26 cellular contexts compared by ENCODE assay signal in genomic region chr2:112580084-112580483, GRCh38. TPM values are rescaled to one million over a fixed set of nuclear protein-coding genes. Genes with fewer than 3 reads are reported as not detected.
A peak's percentile ranks its signal among the peaks of the same experiment; 100 is the strongest.
DNase-seq lines count a peak whose midpoint lies in the region; ATAC-seq, FAIRE-seq and TF ChIP-seq lines count a peak whose summit lies in the region.
"Had no signal": no experiment of that assay in that cellular context is flagged by ENCODE, and none has a peak within 500 bp of the region (broad histone marks: within the 10 kb centered on the region; RNA-seq: fewer than 3 reads in every experiment).

No MANE protein-coding gene starts in this region.

- H3K4me3 ChIP-seq in HEK293 (ENCODE audit: low read depth, low read length) (no peak overlapping the region), K562 (no peak overlapping the region)
- H3K4me3 ChIP-seq: BLaER1 treated with 17β-estradiol and CSF1 and Interleukin-3, amounts not matched to agents 10 nM and 100 nM; GM12878 had no signal

- H3K9ac ChIP-seq in K562 (ENCODE audit: insufficient read depth in 1 of 2, low read depth in 2 of 2, low read length in 2 of 2) = no peak overlapping the region
- H3K9ac ChIP-seq: BLaER1 treated with 17β-estradiol and CSF1 and Interleukin-3, amounts not matched to agents 10 nM and 100 nM had no signal

- CTCF ChIA-PET in Calu3 (lab: Charles Lee) (interaction anchor here (0.6 kb wide), 1 partner anchor 27 kb away, joined by 8 read pairs; no protein-coding TSS in a partner anchor), HEK293 (lab: Yijun Ruan, JAX) (interaction anchor here (0.5 kb wide), 1 partner anchor 358 kb away, joined by 3 read pairs; no protein-coding TSS in a partner anchor), K562 (lab: Yijun Ruan, JAX; ENCODE audit: low intra/inter-chr PET ratio) (interaction anchor here (0.5 kb wide), 1 partner anchor 362 kb away, joined by 3 read pairs; no protein-coding TSS in a partner anchor)

- no peaks in the 10 kb centered on the region for H3K9me3 ChIP-seq in HEK293 (ENCODE audit: control insufficient read depth, insufficient read depth, low read depth, low read length)
- H3K9me3 ChIP-seq in K562 (replicated peaks; ENCODE audit: control insufficient read depth, insufficient read depth, low read depth, low read length) = no peaks in the 10 kb centered on the region
- H3K9me3 ChIP-seq: Caco-2 had no signal

- no peak for TF ChIP-seq RAD21 in K562 (CRISPR knock-in tag; conservative IDR thresholded peaks at IDR 0.05 in 1 of 2, IDR thresholded peaks at IDR 0.05 in 1 of 2)

- 71% methylated on average over 7 of the region's 7 CpGs for WGBS in K562 (ENCODE audit: insufficient coverage, low coverage, missing lambda C conversion rate)

- H3K27ac ChIP-seq in HEK293 (ENCODE audit: extremely low read depth, low read depth, low read length) (no peak overlapping the region), K562 (ENCODE audit: extremely low read depth, low read depth, low read length) (no peak overlapping the region)
- H3K27ac ChIP-seq: BLaER1 treated with 17β-estradiol and CSF1 and Interleukin-3, amounts not matched to agents 10 nM and 100 nM; C4-2B had no signal

- peaks cover 15% of the 10 kb centered on the region for H3K4me1 Mint-ChIP-seq in Calu3 (ENCODE audit: low read depth, unreplicated experiment)
- peaks cover 29% of the 10 kb centered on the region for H3K4me1 Mint-ChIP-seq in activated naive CD8-positive, alpha-beta T cell treated with anti-CD3 and anti-CD28 coated beads, Interleukin-2, amount 50 U/mL, for 24 hours

- H3K9me1 ChIP-seq in K562 (ENCODE audit: control insufficient read depth, insufficient read depth, low read length) = no peaks in the 10 kb centered on the region

- FAIRE-seq in K562 (lab: Jason Lieb, UNC) = no peak
- FAIRE-seq: A204.1, GM12878, GM12892, GM18507 had no signal

- no peak for TF ChIP-seq POLR2A in K562 (conservative IDR thresholded peaks at IDR 0.05)

- no peak for ATAC-seq in K562
- ATAC-seq in left lobe of liver = no peak
- ATAC-seq in activated naive CD8-positive, alpha-beta T cell treated with anti-CD3 and anti-CD28 coated beads, Interleukin-2, amount 50 U/mL, for 24 hours = no peak
- no peak for ATAC-seq in HG03097 (IDR thresholded peaks at IDR 0.05; ENCODE audit: low FRiP score, unreplicated experiment)
- ATAC-seq: CD8-positive, alpha-beta T cell; GM12878 had no signal

- TF ChIP-seq EP300 in K562 (IDR thresholded peaks at IDR 0.05; ENCODE audit: low read length) = no peak

- H3K36me3 Mint-ChIP-seq in Calu3 (ENCODE audit: insufficient read depth, unreplicated experiment) = peaks cover 45% of the 10 kb centered on the region
- peaks cover 29% of the 10 kb centered on the region for H3K36me3 Mint-ChIP-seq in activated naive CD8-positive, alpha-beta T cell treated with anti-CD3 and anti-CD28 coated beads, Interleukin-2, amount 50 U/mL, for 24 hours (ENCODE audit: low read depth)

- H4K20me1 ChIP-seq in K562 (replicated peaks; ENCODE audit: control insufficient read depth, insufficient read depth, low read length) = no peaks in the 10 kb centered on the region

- intact Hi-C loops in Calu3 (cut with micrococcal nuclease; ENCODE audit: unreplicated experiment) (loop anchor here (10.0 kb wide), 2 partner anchors 95 to 695 kb away; partner anchors contain the start of genes ANAPC1 and TTL), K562 (cut with micrococcal nuclease) (loop anchor here (5.0 kb wide), 3 partner anchors 38 to 693 kb away; partner anchors contain the start of genes POLR1B and ZC3H6)

- H3K4me3 Mint-ChIP-seq in Calu3 (ENCODE audit: low read depth, unreplicated experiment) = no peak overlapping the region
- H3K4me3 Mint-ChIP-seq in activated naive CD8-positive, alpha-beta T cell treated with anti-CD3 and anti-CD28 coated beads, Interleukin-2, amount 50 U/mL, for 24 hours = no peak overlapping the region
- H3K4me3 Mint-ChIP-seq: B cell; CD4-positive, alpha-beta T cell; CD8-positive, alpha-beta T cell had no signal

- no peak overlapping the region for H2AFZ ChIP-seq in K562 (ENCODE audit: low read depth, low read length)

- no peak for DNase-seq in Calu3
- no peak for DNase-seq in K562 (ENCODE audit: extremely low read depth in 1 of 4, low spot score in 3 of 4)
- DNase-seq in left lobe of liver (ENCODE audit: low spot score) = peak; percentile 27
- no peak for DNase-seq in activated naive CD8-positive, alpha-beta T cell treated with anti-CD3 and anti-CD28 coated beads, Interleukin-2, amount 50 U/mL, for 24 hours
- no peak for DNase-seq in AML-193 (lab: John Stamatoyannopoulos, UW)
- DNase-seq: 8988T; ACHN; Caco-2; CD4-positive, alpha-beta T cell; CD8-positive, alpha-beta T cell; DMS 273 treated with DMSO at 0.1 percent for 48 hours; DMS153; DMS53; DMS79; DND-41; EL; GDM1 had no signal

- H3K27ac Mint-ChIP-seq in Calu3 (ENCODE audit: unreplicated experiment) = peak overlapping the region; percentile 18
- no peak overlapping the region for H3K27ac Mint-ChIP-seq in activated naive CD8-positive, alpha-beta T cell treated with anti-CD3 and anti-CD28 coated beads, Interleukin-2, amount 50 U/mL, for 24 hours
- H3K27ac Mint-ChIP-seq: B cell; CD4-positive, alpha-beta T cell; CD8-positive, alpha-beta T cell had no signal

- peaks cover 12% of the 10 kb centered on the region for H3K79me2 ChIP-seq in K562 (ENCODE audit: control insufficient read depth, insufficient read depth, low read length)

- no peaks in the 10 kb centered on the region for H3K27me3 Mint-ChIP-seq in Calu3 (ENCODE audit: unreplicated experiment)
- no peaks in the 10 kb centered on the region for H3K27me3 Mint-ChIP-seq in activated naive CD8-positive, alpha-beta T cell treated with anti-CD3 and anti-CD28 coated beads, Interleukin-2, amount 50 U/mL, for 24 hours
- H3K27me3 Mint-ChIP-seq: B cell; CD4-positive, alpha-beta T cell had no signal

- POLR2A ChIA-PET in HEK293 (lab: Yijun Ruan, JAX) (interaction anchor here (0.7 kb wide), 1 partner anchor 22 kb away, joined by 6 read pairs; no protein-coding TSS in a partner anchor), K562 (lab: Yijun Ruan, JAX) (interaction anchor here (0.5 kb wide), 1 partner anchor 379 kb away, joined by 3 read pairs; no protein-coding TSS in a partner anchor)

- no peak overlapping the region for H3K4me2 ChIP-seq in K562 (ENCODE audit: insufficient read depth, low read length)
- H3K4me2 ChIP-seq: BLaER1 treated with 17β-estradiol and CSF1 and Interleukin-3, amounts not matched to agents 10 nM and 100 nM had no signal

- TF ChIP-seq CTCF in Calu3 (IDR thresholded peaks at IDR 0.05; ENCODE audit: unreplicated experiment) (no peak), HEK293 (tag by site-specific recombination; IDR thresholded peaks at IDR 0.05) (no peak), K562 (IDR thresholded peaks at IDR 0.05 in 2 of 3, conservative IDR thresholded peaks at IDR 0.05 in 1 of 3; ENCODE audit: insufficient read depth in 2 of 3, low read depth in 1 of 3, low read length in 3 of 3) (no peak)

- in situ Hi-C loops in K562 (cut with MboI) = loop anchor here (10.0 kb wide), 2 partner anchors 455 to 675 kb away; no protein-coding TSS in a partner anchor

- peaks cover 2% of the 10 kb centered on the region for H3K4me1 ChIP-seq in HEK293 (ENCODE audit: control insufficient read depth, insufficient read depth, low read length)
- peaks cover 7 to 12% of the 10 kb centered on the region in 2 experiments; a peak in 4 of 5 replicates for H3K4me1 ChIP-seq in K562 (replicated peaks in 1 of 2; ENCODE audit: control insufficient read depth in 2 of 2, insufficient read depth in 2 of 2, low read length in 2 of 2)

- H3K27me3 ChIP-seq in K562 (ENCODE audit: control insufficient read depth in 2 of 2, insufficient read depth in 2 of 2, low read length in 2 of 2) = no peaks in the 10 kb centered on the region
- H3K27me3 ChIP-seq: BLaER1 treated with 17β-estradiol and CSF1 and Interleukin-3, amounts not matched to agents 10 nM and 100 nM had no signal

- H3K36me3 ChIP-seq in HEK293 (ENCODE audit: control insufficient read depth in 2 of 2, insufficient read depth in 1 of 2, low read length in 2 of 2) (peaks cover 9 to 20% of the 10 kb centered on the region in 2 experiments), K562 (ENCODE audit: control insufficient read depth, insufficient read depth, low read length) (peaks cover 21% of the 10 kb centered on the region; the same call in 2 of the 3 replicates)

- BruUV-seq in Calu3 (replicated peaks; lab: Mats Ljungman, UMichigan) = no TSS peak
- BruUV-seq in K562 (replicated peaks; lab: Mats Ljungman, UMichigan) = no TSS peak

- H3K9me3 Mint-ChIP-seq in Calu3 (ENCODE audit: low read depth, unreplicated experiment) = no peaks in the 10 kb centered on the region
- H3K9me3 Mint-ChIP-seq in activated naive CD8-positive, alpha-beta T cell treated with anti-CD3 and anti-CD28 coated beads, Interleukin-2, amount 50 U/mL, for 24 hours = no peaks in the 10 kb centered on the region
- H3K9me3 Mint-ChIP-seq: CD4-positive, alpha-beta T cell; CD8-positive, alpha-beta T cell had no signal

RNA-seq across cellular contexts. Expression of gene CHCHD5, which starts 4.3 kb away (rescaled TPM):
- total RNA-seq in Calu3 (2022) = 18.0 and 20.1 TPM in 2 replicates
- total RNA-seq in K562 (2011; cell fraction: chromatin; rRNA removed; ENCODE audit: low replicate concordance) = 7.9 and 16.5 TPM in 2 replicates
- 11.1 and 12.7 TPM in 2 replicates for total RNA-seq in K562 (2011; cell fraction: nucleolus; rRNA removed)
- total RNA-seq in K562 (2011; cell fraction: nucleoplasm; rRNA removed) = 13.7 and 16.6 TPM in 2 replicates
- 33.4 and 61.2 TPM in 2 replicates for total RNA-seq in K562 (2014; rRNA removed)
- total RNA-seq in K562 (2014; rRNA removed; fragmentation: Illumina TruSeq; extraction: Trizol) = 5.7 and 7.4 TPM in 2 replicates
- total RNA-seq in K562 (2015; rRNA removed; fragmentation: Illumina TruSeq; extraction: Trizol) = 25.8 and 29.4 TPM in 2 replicates
- 42.9 and 55.3 TPM in 2 replicates for total RNA-seq in K562 (2021)
- 16.4 and 21.9 TPM in 2 replicates for polyA plus RNA-seq in K562 (2011; rRNA removed)
- 36.1 and 82.6 TPM in 2 replicates for polyA plus RNA-seq in K562 (2011; cell fraction: cytosol; rRNA removed)
- 16.0 and 28.0 TPM in 2 replicates for polyA plus RNA-seq in K562 (2011; cell fraction: nucleus; rRNA removed)
- polyA plus RNA-seq in K562 (2012) = 66.1 and 68.6 TPM in 2 replicates
- polyA plus RNA-seq in K562 (2014; fragmentation: Illumina TruSeq; extraction: Trizol) = 21.0 and 45.8 TPM in 2 replicates
- 10 to 100 TPM; 56.0 to 79.3 TPM for polyA plus RNA-seq in K562 (2014; fragmentation: Nextera tagmentation; extraction: Ambion mirVana)
- polyA plus RNA-seq in K562 (2014; rRNA removed) = 42.4 and 61.3 TPM in 2 replicates
- polyA minus RNA-seq in K562 (2011; rRNA and poly(A)+ RNA removed) = 2.9 and 3.0 TPM in 2 replicates
- polyA minus RNA-seq in K562 (2011; cell fraction: cytosol; rRNA and poly(A)+ RNA removed) = 8.4 and 11.6 TPM in 2 replicates
- 3.5 and 6.0 TPM in 2 replicates for polyA minus RNA-seq in K562 (2011; cell fraction: nucleus; rRNA and poly(A)+ RNA removed)
- total RNA-seq in left lobe of liver = 21.2 TPM

RNA-seq across cellular contexts. Expression of gene POLR1B, which starts 37.8 kb away (rescaled TPM):
- total RNA-seq in Calu3 (2022) (36.4 and 36.9 TPM in 2 replicates), K562 (2014; rRNA removed) (21.2 and 27.9 TPM in 2 replicates), K562 (2014; rRNA removed; fragmentation: Illumina TruSeq; extraction: Trizol) (47.9 and 55.1 TPM in 2 replicates), K562 (2015; rRNA removed; fragmentation: Illumina TruSeq; extraction: Trizol) (42.3 and 46.4 TPM in 2 replicates), K562 (2021) (53.9 and 60.8 TPM in 2 replicates), left lobe of liver (16.2 TPM)
- total RNA-seq in K562 (2011; cell fraction: chromatin; rRNA removed; ENCODE audit: low replicate concordance) = 74.4 and 133 TPM in 2 replicates
- total RNA-seq in K562 (2011; cell fraction: nucleolus; rRNA removed) = 31.9 and 32.0 TPM in 2 replicates
- total RNA-seq in K562 (2011; cell fraction: nucleoplasm; rRNA removed) = 44.6 and 47.5 TPM in 2 replicates
- polyA plus RNA-seq in K562 (2011; rRNA removed) (32.4 and 47.9 TPM in 2 replicates), K562 (2014; fragmentation: Illumina TruSeq; extraction: Trizol) (39.6 and 40.2 TPM in 2 replicates), K562 (2014; fragmentation: Nextera tagmentation; extraction: Ambion mirVana) (10 to 100 TPM; 19.8 to 38.6 TPM), K562 (2014; rRNA removed) (22.8 and 24.7 TPM in 2 replicates)
- polyA plus RNA-seq in K562 (2011; cell fraction: cytosol; rRNA removed) = 26.7 and 44.0 TPM in 2 replicates
- 25.3 and 33.6 TPM in 2 replicates for polyA plus RNA-seq in K562 (2011; cell fraction: nucleus; rRNA removed)
- polyA plus RNA-seq in K562 (2012) = 12.2 and 23.6 TPM in 2 replicates
- 112 and 124 TPM in 2 replicates for polyA minus RNA-seq in K562 (2011; rRNA and poly(A)+ RNA removed)
- 40.5 and 66.9 TPM in 2 replicates for polyA minus RNA-seq in K562 (2011; cell fraction: cytosol; rRNA and poly(A)+ RNA removed)
- 23.6 and 37.7 TPM in 2 replicates for polyA minus RNA-seq in K562 (2011; cell fraction: nucleus; rRNA and poly(A)+ RNA removed)
